8 cellular contexts compared by ENCODE assay signal in genomic region chr6:36984581-36985383, GRCh38. TPM values are rescaled to one million over a fixed set of nuclear protein-coding genes. Genes with fewer than 3 reads are reported as not detected.
A peak's percentile ranks its signal among the peaks of the same experiment; 100 is the strongest.
DNase-seq lines count a peak whose midpoint lies in the region; ATAC-seq, FAIRE-seq and TF ChIP-seq lines count a peak whose summit lies in the region.

No MANE protein-coding gene starts in this region.

- FAIRE-seq in bronchial epithelial cell (lab: Jason Lieb, UNC): no peak

- CTCF ChIA-PET in MCF 10A (lab: Yijun Ruan, JAX): interaction anchor here (0.6 kb wide), 1 partner anchor 1373 kb away, joined by 3 read pairs; no protein-coding TSS in a partner anchor

- no peak overlapping the region for H3K4me3 Mint-ChIP-seq in MCF 10A (ENCODE audit: unreplicated experiment)

- no peak overlapping the region for H3K27ac Mint-ChIP-seq in MCF 10A (ENCODE audit: low read depth, unreplicated experiment)

- peak overlapping the region; percentile 96 for H3K27ac ChIP-seq in breast epithelium

- H3K36me3 Mint-ChIP-seq in MCF 10A (ENCODE audit: insufficient read depth, unreplicated experiment): no peaks in the 10 kb centered on the region

- no TSS peak for BruUV-seq in MCF 10A (replicated peaks; lab: Mats Ljungman, UMichigan)

- DNase-seq in breast epithelium (ENCODE audit: low spot score in 2 of 2): no peak
- DNase-seq in MCF 10A (ENCODE audit: unreplicated experiment): no peak
- peak; percentile 56 for DNase-seq in T follicular helper cell (ENCODE audit: low read depth)
- peak; percentile 51 for DNase-seq in bronchial epithelial cell (ENCODE audit: low read depth)
- DNase-seq in kidney epithelial cell (ENCODE audit: low read depth): no peak
- DNase-seq in stimulated activated CD4-positive, alpha-beta T cell treated with anti-CD3 and anti-CD28 coated beads, Interleukin-4, amount 100 ng/mL, for 4 hours: peak; percentile 47
- no peak for DNase-seq in mesenteric fat pad (ENCODE audit: low spot score)

- POLR2A ChIA-PET in MCF 10A (lab: Yijun Ruan, JAX): interaction anchor here (1.0 to 3.2 kb wide), 8 partner anchors 16 to 258 kb away, joined by 3 to 21 read pairs (median 10); partner anchors contain the start of genes C6orf89 and PPIL1

- H3K4me1 ChIP-seq in breast epithelium: peaks cover 3 to 21% of the 10 kb centered on the region in 2 donors

- intact Hi-C loops in breast epithelium (cut with DNase I; ENCODE audit: low total_unique reads) (no loop called here), MCF 10A (cut with micrococcal nuclease) (no loop called here)

- no peaks in the 10 kb centered on the region for H3K36me3 ChIP-seq in breast epithelium
- H3K36me3 ChIP-seq in bronchial epithelial cell (ENCODE audit: control insufficient read depth, insufficient read depth, low read length): peaks cover 2% of the 10 kb centered on the region
- H3K36me3 ChIP-seq in kidney epithelial cell (ENCODE audit: control insufficient read depth, insufficient read depth, low read length): no peaks in the 10 kb centered on the region

- H3K27me3 Mint-ChIP-seq in MCF 10A (ENCODE audit: insufficient read depth, unreplicated experiment): no peaks in the 10 kb centered on the region

- no peaks in the 10 kb centered on the region for H3K9me3 ChIP-seq in breast epithelium

- H3K27me3 ChIP-seq in breast epithelium (no peaks in the 10 kb centered on the region), bronchial epithelial cell (ENCODE audit: control insufficient read depth, insufficient read depth, low read length) (no peaks in the 10 kb centered on the region), kidney epithelial cell (ENCODE audit: control insufficient read depth, insufficient read depth, low read length) (no peaks in the 10 kb centered on the region)

- TF ChIP-seq POLR2A in breast epithelium (IDR thresholded peaks at IDR 0.05): no peak

- peaks cover 20% of the 10 kb centered on the region for H3K4me1 Mint-ChIP-seq in MCF 10A (ENCODE audit: insufficient read depth, unreplicated experiment)

- TF ChIP-seq CTCF in breast epithelium (IDR thresholded peaks at IDR 0.05): no peak
- no peak for TF ChIP-seq CTCF in MCF 10A (IDR thresholded peaks at IDR 0.05; ENCODE audit: unreplicated experiment)
- no peak for TF ChIP-seq CTCF in bronchial epithelial cell (IDR thresholded peaks at IDR 0.05; ENCODE audit: insufficient read depth, low read length, severe bottlenecking)
- no peak for TF ChIP-seq CTCF in kidney epithelial cell (IDR thresholded peaks at IDR 0.05; ENCODE audit: insufficient read depth, low read length, poor library complexity, severe bottlenecking)

- ATAC-seq in HG02870 (IDR thresholded peaks at IDR 0.05; ENCODE audit: unreplicated experiment): no peak

- H3K4me3 ChIP-seq in breast epithelium (peak overlapping the region; percentile 98 to 100 (median 99)), bronchial epithelial cell (ENCODE audit: low read depth, low read length) (peak overlapping the region; percentile 83), kidney epithelial cell (ENCODE audit: low read depth, low read length) (peak overlapping the region; percentile 100)

- H3K9me3 Mint-ChIP-seq in MCF 10A (ENCODE audit: unreplicated experiment): no peaks in the 10 kb centered on the region

RNA-seq across cellular contexts. Expression of gene MTCH1, which starts 1.2 kb away (rescaled TPM):
- total RNA-seq in breast epithelium: 100 to 1,000 TPM; 187 to 229 (median 215) TPM
- total RNA-seq in MCF 10A (2022): 74.9 and 78.2 TPM in 2 replicates
- 138 and 156 TPM in 2 replicates for total RNA-seq in bronchial epithelial cell
- total RNA-seq in kidney epithelial cell: 172 and 173 TPM in 2 replicates
- total RNA-seq in mesenteric fat pad: 169 TPM

RNA-seq across cellular contexts. Expression of gene FGD2, which starts 20.7 kb away (rescaled TPM):
- total RNA-seq in breast epithelium (10 to 100 TPM; 11.5 to 51.4 (median 18.6) TPM), MCF 10A (2022) (not detected in 2 replicates), bronchial epithelial cell (under 0.01 and 0.26 TPM in 2 replicates), kidney epithelial cell (0.04 and 0.68 TPM in 2 replicates), mesenteric fat pad (32.6 TPM)

RNA-seq across cellular contexts. Expression of gene PI16, which starts 30.2 kb away (rescaled TPM):
- 10 to 100 TPM in 1 of 3 donors, 1 to 10 TPM in 2; 2.8 to 14.9 (median 5.2) TPM for total RNA-seq in breast epithelium
- total RNA-seq in MCF 10A (2022): not detected in 2 replicates
- not detected in 2 replicates for total RNA-seq in bronchial epithelial cell
- not detected in 2 replicates for total RNA-seq in kidney epithelial cell
- total RNA-seq in mesenteric fat pad: 22.5 TPM

Comparison
In these comparisons a context has a peak if more than half of its experiments do, and no peak if none do; other contexts are left out.
1. DNase-seq: peak in T follicular helper cell (single experiment), bronchial epithelial cell (single experiment) and stimulated activated CD4-positive, alpha-beta T cell treated with anti-CD3 and anti-CD28 coated beads, Interleukin-4, amount 100 ng/mL, for 4 hours (2 of 2); none in breast epithelium (0 of 2), MCF 10A (single experiment), kidney epithelial cell (single experiment) and mesenteric fat pad (single experiment).
2. Peak in every context shown above with its lines, with median percentiles within 50 percentile points of each other: H3K4me3 ChIP-seq.